Comparison of ENCODE assay signal across 1 cellular context in genomic region chr15:100349696-100350433, GRCh38.
TF ChIP-seq lines count a peak whose summit lies in the region.

No MANE protein-coding gene starts in this region.

TF ChIP-seq in K562, 482 proteins besides CTCF, POLR2A, EP300 and RAD21 (continued from another document and continues in another):
- TF ChIP-seq RAD51 (IDR thresholded peaks at IDR 0.05; ENCODE audit: borderline replicate concordance, low read depth), result no peak
- no peak for TF ChIP-seq CREB3L1 (IDR thresholded peaks at IDR 0.05; ENCODE audit: borderline replicate concordance, low read depth)
- TF ChIP-seq ZBED1 (IDR thresholded peaks at IDR 0.05), result no peak
- no peak for TF ChIP-seq ASH1L (IDR thresholded peaks at IDR 0.05; ENCODE audit: borderline replicate concordance, low read depth, partially characterized antibody)
- peak; percentile 55; the same call in 1 of the 2 replicates for TF ChIP-seq L3MBTL2 (IDR thresholded peaks at IDR 0.05)
- TF ChIP-seq ZNF41 (CRISPR knock-in tag; conservative IDR thresholded peaks at IDR 0.05), result no peak
- TF ChIP-seq ELF2 (CRISPR knock-in tag; IDR thresholded peaks at IDR 0.05), result no peak
- no peak for TF ChIP-seq PTRF (tag; IDR thresholded peaks at IDR 0.05)
- TF ChIP-seq TCFL5 (CRISPR knock-in tag; conservative IDR thresholded peaks at IDR 0.05), result no peak
- no peak for TF ChIP-seq EGR1 (conservative IDR thresholded peaks at IDR 0.05)
- TF ChIP-seq RBM15 (IDR thresholded peaks at IDR 0.05; ENCODE audit: insufficient read depth, low read length), result no peak
- no peak for TF ChIP-seq RREB1 (CRISPR knock-in tag; IDR thresholded peaks at IDR 0.05)
- no peak for TF ChIP-seq TGIF2 (CRISPR knock-in tag; IDR thresholded peaks at IDR 0.05)
- no peak for TF ChIP-seq CCAR2 (IDR thresholded peaks at IDR 0.05; ENCODE audit: low read depth, low read length)
- TF ChIP-seq, protein P1, sequence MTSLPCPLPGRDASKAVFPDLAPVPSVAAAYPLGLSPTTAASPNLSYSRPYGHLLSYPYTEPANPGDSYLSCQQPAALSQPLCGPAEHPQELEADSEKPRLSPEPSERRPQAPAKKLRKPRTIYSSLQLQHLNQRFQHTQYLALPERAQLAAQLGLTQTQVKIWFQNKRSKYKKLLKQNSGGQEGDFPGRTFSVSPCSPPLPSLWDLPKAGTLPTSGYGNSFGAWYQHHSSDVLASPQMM (CRISPR knock-in tag; IDR thresholded peaks at IDR 0.05), result no peak
- no peak for TF ChIP-seq STAT6 (CRISPR knock-in tag; IDR thresholded peaks at IDR 0.05)
- no peak for TF ChIP-seq IRF2 (CRISPR knock-in tag; IDR thresholded peaks at IDR 0.05)
- TF ChIP-seq SP2 (IDR thresholded peaks at IDR 0.05; ENCODE audit: extremely low read depth, low read depth, low read length, poor library complexity, severe bottlenecking), result no peak
- TF ChIP-seq CHD2 (IDR thresholded peaks at IDR 0.05; ENCODE audit: low read depth, low read length), result no peak
- no peak for TF ChIP-seq ZNF75A (CRISPR knock-in tag; IDR thresholded peaks at IDR 0.05)
- TF ChIP-seq DDX20 (tag; IDR thresholded peaks at IDR 0.05; ENCODE audit: low read depth), result no peak
- no peak for TF ChIP-seq CEBPG (CRISPR knock-in tag; IDR thresholded peaks at IDR 0.05)
- no peak for TF ChIP-seq CEBPG (tag; conservative IDR thresholded peaks at IDR 0.05 in 1 of 2, IDR thresholded peaks at IDR 0.05 in 1 of 2)
- no peak for TF ChIP-seq ZNF133 (CRISPR knock-in tag; IDR thresholded peaks at IDR 0.05)
- TF ChIP-seq CBX8 (IDR thresholded peaks at IDR 0.05; ENCODE audit: borderline replicate concordance, extremely low read depth, low read depth, low read length, poor library complexity, severe bottlenecking), result no peak
- TF ChIP-seq, protein P2, sequence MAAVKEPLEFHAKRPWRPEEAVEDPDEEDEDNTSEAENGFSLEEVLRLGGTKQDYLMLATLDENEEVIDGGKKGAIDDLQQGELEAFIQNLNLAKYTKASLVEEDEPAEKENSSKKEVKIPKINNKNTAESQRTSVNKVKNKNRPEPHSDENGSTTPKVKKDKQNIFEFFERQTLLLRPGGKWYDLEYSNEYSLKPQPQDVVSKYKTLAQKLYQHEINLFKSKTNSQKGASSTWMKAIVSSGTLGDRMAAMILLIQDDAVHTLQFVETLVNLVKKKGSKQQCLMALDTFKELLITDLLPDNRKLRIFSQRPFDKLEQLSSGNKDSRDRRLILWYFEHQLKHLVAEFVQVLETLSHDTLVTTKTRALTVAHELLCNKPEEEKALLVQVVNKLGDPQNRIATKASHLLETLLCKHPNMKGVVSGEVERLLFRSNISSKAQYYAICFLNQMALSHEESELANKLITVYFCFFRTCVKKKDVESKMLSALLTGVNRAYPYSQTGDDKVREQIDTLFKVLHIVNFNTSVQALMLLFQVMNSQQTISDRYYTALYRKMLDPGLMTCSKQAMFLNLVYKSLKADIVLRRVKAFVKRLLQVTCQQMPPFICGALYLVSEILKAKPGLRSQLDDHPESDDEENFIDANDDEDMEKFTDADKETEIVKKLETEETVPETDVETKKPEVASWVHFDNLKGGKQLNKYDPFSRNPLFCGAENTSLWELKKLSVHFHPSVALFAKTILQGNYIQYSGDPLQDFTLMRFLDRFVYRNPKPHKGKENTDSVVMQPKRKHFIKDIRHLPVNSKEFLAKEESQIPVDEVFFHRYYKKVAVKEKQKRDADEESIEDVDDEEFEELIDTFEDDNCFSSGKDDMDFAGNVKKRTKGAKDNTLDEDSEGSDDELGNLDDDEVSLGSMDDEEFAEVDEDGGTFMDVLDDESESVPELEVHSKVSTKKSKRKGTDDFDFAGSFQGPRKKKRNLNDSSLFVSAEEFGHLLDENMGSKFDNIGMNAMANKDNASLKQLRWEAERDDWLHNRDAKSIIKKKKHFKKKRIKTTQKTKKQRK (IDR thresholded peaks at IDR 0.05; ENCODE audit: borderline replicate concordance, low read depth, low read length), result no peak
- no peak for TF ChIP-seq RBM22 (IDR thresholded peaks at IDR 0.05; ENCODE audit: low read depth, low read length, poor library complexity, severe bottlenecking)
- TF ChIP-seq TCF7 (IDR thresholded peaks at IDR 0.05; ENCODE audit: borderline replicate concordance), result no peak
- no peak for TF ChIP-seq SNRNP70 (optimal IDR thresholded peaks at IDR 0.05; ENCODE audit: low read depth, low read length)
- TF ChIP-seq SREBF1 (IDR thresholded peaks at IDR 0.05; ENCODE audit: borderline replicate concordance, low read depth, low read length), result no peak
- TF ChIP-seq ZNF584 (CRISPR knock-in tag; IDR thresholded peaks at IDR 0.05; ENCODE audit: low read depth), result no peak
- TF ChIP-seq HMGXB4 (CRISPR knock-in tag; IDR thresholded peaks at IDR 0.05), result no peak
- TF ChIP-seq ZBTB8A (IDR thresholded peaks at IDR 0.05; ENCODE audit: partially characterized antibody), result no peak
- TF ChIP-seq, protein P3, sequence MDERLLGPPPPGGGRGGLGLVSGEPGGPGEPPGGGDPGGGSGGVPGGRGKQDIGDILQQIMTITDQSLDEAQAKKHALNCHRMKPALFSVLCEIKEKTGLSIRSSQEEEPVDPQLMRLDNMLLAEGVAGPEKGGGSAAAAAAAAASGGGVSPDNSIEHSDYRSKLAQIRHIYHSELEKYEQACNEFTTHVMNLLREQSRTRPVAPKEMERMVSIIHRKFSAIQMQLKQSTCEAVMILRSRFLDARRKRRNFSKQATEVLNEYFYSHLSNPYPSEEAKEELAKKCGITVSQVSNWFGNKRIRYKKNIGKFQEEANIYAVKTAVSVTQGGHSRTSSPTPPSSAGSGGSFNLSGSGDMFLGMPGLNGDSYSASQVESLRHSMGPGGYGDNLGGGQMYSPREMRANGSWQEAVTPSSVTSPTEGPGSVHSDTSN (CRISPR knock-in tag; IDR thresholded peaks at IDR 0.05; ENCODE audit: low read depth), result no peak
- TF ChIP-seq, protein P3 (tag; conservative IDR thresholded peaks at IDR 0.05; ENCODE audit: low read depth), result no peak
- TF ChIP-seq, protein P4, sequence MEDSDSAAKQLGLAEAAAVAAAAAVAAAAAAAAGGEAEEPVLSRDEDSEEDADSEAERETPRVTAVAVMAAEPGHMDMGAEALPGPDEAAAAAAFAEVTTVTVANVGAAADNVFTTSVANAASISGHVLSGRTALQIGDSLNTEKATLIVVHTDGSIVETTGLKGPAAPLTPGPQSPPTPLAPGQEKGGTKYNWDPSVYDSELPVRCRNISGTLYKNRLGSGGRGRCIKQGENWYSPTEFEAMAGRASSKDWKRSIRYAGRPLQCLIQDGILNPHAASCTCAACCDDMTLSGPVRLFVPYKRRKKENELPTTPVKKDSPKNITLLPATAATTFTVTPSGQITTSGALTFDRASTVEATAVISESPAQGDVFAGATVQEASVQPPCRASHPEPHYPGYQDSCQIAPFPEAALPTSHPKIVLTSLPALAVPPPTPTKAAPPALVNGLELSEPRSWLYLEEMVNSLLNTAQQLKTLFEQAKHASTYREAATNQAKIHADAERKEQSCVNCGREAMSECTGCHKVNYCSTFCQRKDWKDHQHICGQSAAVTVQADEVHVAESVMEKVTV (CRISPR knock-in tag; IDR thresholded peaks at IDR 0.05), result no peak
- no peak for TF ChIP-seq ZBTB7A (IDR thresholded peaks at IDR 0.05; ENCODE audit: borderline replicate concordance, control insufficient read depth, low read depth, low read length)
- no peak for TF ChIP-seq FOXA3 (CRISPR knock-in tag; conservative IDR thresholded peaks at IDR 0.05 in 1 of 2, IDR thresholded peaks at IDR 0.05 in 1 of 2)
- no peak for TF ChIP-seq TAF7 (tag; IDR thresholded peaks at IDR 0.05)
- no peak for TF ChIP-seq ZBTB26 (CRISPR knock-in tag; IDR thresholded peaks at IDR 0.05)
